In the genomic region with DNA sequence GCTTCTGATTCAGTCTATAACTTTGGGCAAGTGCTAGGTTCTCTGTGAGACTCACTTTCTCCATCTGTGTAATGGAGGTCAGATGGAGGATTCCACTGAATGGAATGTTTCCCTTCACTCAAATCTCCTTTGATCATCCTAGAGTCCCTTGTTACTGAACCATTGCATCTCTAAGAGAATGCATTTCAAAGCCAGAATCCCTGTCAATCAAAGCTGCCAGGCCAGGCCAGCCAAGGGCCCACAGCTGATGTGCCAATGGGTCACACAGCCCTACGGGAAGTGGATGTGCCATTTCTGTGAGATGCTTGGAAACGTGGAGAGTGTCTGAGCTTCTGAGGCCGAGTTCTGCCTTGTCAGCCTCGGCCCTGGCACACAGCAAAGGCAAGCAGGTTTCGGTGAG, we compare ENCODE assay signal across 1 cellular context.
TF ChIP-seq lines count a peak whose summit lies in the region.

No MANE protein-coding gene starts in this region.

TF ChIP-seq in K562, 482 proteins besides CTCF, POLR2A, EP300 and RAD21:
- TF ChIP-seq, protein P1, sequence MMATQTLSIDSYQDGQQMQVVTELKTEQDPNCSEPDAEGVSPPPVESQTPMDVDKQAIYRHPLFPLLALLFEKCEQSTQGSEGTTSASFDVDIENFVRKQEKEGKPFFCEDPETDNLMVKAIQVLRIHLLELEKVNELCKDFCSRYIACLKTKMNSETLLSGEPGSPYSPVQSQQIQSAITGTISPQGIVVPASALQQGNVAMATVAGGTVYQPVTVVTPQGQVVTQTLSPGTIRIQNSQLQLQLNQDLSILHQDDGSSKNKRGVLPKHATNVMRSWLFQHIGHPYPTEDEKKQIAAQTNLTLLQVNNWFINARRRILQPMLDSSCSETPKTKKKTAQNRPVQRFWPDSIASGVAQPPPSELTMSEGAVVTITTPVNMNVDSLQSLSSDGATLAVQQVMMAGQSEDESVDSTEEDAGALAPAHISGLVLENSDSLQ (IDR thresholded peaks at IDR 0.05), result peak; percentile 62
- TF ChIP-seq ZNF224 (CRISPR knock-in tag; IDR thresholded peaks at IDR 0.05), result no peak
